In the genomic region with DNA sequence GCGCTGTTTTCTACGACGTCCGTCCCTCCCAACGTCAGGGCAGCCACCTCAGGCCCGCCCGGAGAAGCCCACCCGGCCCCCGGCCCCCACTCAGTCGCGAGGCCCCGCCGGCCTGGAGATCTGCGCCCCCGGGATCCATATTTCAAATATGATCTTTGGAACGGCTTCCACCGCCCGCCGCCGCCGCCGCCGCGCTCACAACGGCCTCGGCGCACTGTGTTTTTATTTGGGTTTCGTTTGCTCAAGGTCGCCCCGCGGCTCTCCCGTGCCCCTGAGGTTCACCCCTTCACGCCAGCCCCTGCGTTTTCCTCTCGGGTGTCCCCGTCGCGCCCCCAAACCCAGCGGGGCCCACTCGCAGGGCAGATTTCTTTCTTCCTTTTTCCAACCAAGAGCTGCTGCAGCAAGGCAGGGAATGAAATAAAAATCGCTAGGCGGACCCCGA, we compare ENCODE assay signal across 7 cellular contexts. TPM values are rescaled to one million over a fixed set of nuclear protein-coding genes. Genes with fewer than 3 reads are reported as not detected.
DNase-seq lines count a peak whose midpoint lies in the region; ATAC-seq lines count a peak whose summit lies in the region.

No MANE protein-coding gene starts in this region.

- no peak for ATAC-seq in stimulated activated naive B cell treated with anti-CD40 and anti-IgM and Interleukin-4, amounts not matched to agents 10 μg/mL and 1 μg/mL and 100 μg/mL, for 72 hours (replicated peaks)
- no peak for ATAC-seq in GM21825 (IDR thresholded peaks at IDR 0.05; ENCODE audit: unreplicated experiment)

- H3K4me1 ChIP-seq in HUES6 (ENCODE audit: control insufficient read depth, insufficient read depth, low read length) (peaks cover 24% of the 10 kb centered on the region), iPS-20b (ENCODE audit: insufficient read depth, low read length) (no peaks in the 10 kb centered on the region; the same call in 1 of the 2 replicates)

- H3K4me3 Mint-ChIP-seq in activated T-helper 1 cell treated with anti-CD3 and anti-CD28 coated beads, Interleukin-12 subunit alpha, Interleukin-12 subunit beta, Interleukin-2, Interleukin-4 antibody, amounts not matched to agents 30 ng/mL and 10 ng/mL and 1 ng/mL, durations not matched to agents 14 hours and 24 hours and 36 hours = peak overlapping the region; percentile 69
- H3K4me3 Mint-ChIP-seq in stimulated activated naive B cell treated with anti-CD40 and anti-IgM and Interleukin-4, amounts not matched to agents 10 μg/mL and 1 μg/mL and 100 μg/mL, for 72 hours = peak overlapping the region; percentile 77 to 83

- H3K9me3 ChIP-seq in HUES6 (ENCODE audit: control insufficient read depth, insufficient read depth, low read depth, low read length) (0 out of 2 replicates have a peak, but pooled peaks cover 3% of the 10 kb centered on the region), iPS-20b (ENCODE audit: insufficient read depth, low read depth, low read length) (peaks cover 10% of the 10 kb centered on the region; the same call in 1 of the 2 replicates)

- no peaks in the 10 kb centered on the region for H3K9me3 Mint-ChIP-seq in activated T-helper 1 cell treated with anti-CD3 and anti-CD28 coated beads, Interleukin-12 subunit alpha, Interleukin-12 subunit beta, Interleukin-2, Interleukin-4 antibody, amounts not matched to agents 30 ng/mL and 10 ng/mL and 1 ng/mL, durations not matched to agents 14 hours and 24 hours and 36 hours
- H3K9me3 Mint-ChIP-seq in stimulated activated naive B cell treated with anti-CD40 and anti-IgM and Interleukin-4, amounts not matched to agents 10 μg/mL and 1 μg/mL and 100 μg/mL, for 72 hours = no peaks in the 10 kb centered on the region

- H3K27ac Mint-ChIP-seq in activated T-helper 1 cell treated with anti-CD3 and anti-CD28 coated beads, Interleukin-12 subunit alpha, Interleukin-12 subunit beta, Interleukin-2, Interleukin-4 antibody, amounts not matched to agents 30 ng/mL and 10 ng/mL and 1 ng/mL, durations not matched to agents 14 hours and 24 hours and 36 hours = peak overlapping the region; percentile 70
- peak overlapping the region; percentile 51 for H3K27ac Mint-ChIP-seq in stimulated activated naive B cell treated with anti-CD40 and anti-IgM and Interleukin-4, amounts not matched to agents 10 μg/mL and 1 μg/mL and 100 μg/mL, for 72 hours

- H3K27ac ChIP-seq in HUES6 (ENCODE audit: low read depth, low read length) (no peak overlapping the region), iPS-20b (ENCODE audit: low read length) (no peak overlapping the region)

- intact Hi-C loops in activated T-helper 1 cell treated with anti-CD3 and anti-CD28 coated beads, Interleukin-12 subunit alpha, Interleukin-12 subunit beta, Interleukin-2, Interleukin-4 antibody, amounts not matched to agents 30 ng/mL and 10 ng/mL and 1 ng/mL, durations not matched to agents 14 hours and 24 hours and 36 hours (cut with micrococcal nuclease) = loop anchor here (2.0 to 10.0 kb wide), 3 partner anchors 81 to 1551 kb away; a partner anchor contains a TSS

- H3K4me1 Mint-ChIP-seq in activated T-helper 1 cell treated with anti-CD3 and anti-CD28 coated beads, Interleukin-12 subunit alpha, Interleukin-12 subunit beta, Interleukin-2, Interleukin-4 antibody, amounts not matched to agents 30 ng/mL and 10 ng/mL and 1 ng/mL, durations not matched to agents 14 hours and 24 hours and 36 hours (ENCODE audit: low read depth) = peaks cover 10% of the 10 kb centered on the region
- H3K4me1 Mint-ChIP-seq in stimulated activated naive B cell treated with anti-CD40 and anti-IgM and Interleukin-4, amounts not matched to agents 10 μg/mL and 1 μg/mL and 100 μg/mL, for 72 hours = peaks cover 13 to 46% of the 10 kb centered on the region in 2 donors

- H3K4me3 ChIP-seq in HUES6 (ENCODE audit: low read depth, low read length) (peak overlapping the region; percentile 70), iPS-20b (ENCODE audit: low read length) (peak overlapping the region; percentile 51; the same call in 1 of the 2 replicates)

- H3K9ac ChIP-seq in HUES6 (ENCODE audit: low read length) = no peak overlapping the region
- H3K9ac ChIP-seq in iPS-20b (ENCODE audit: low read depth, low read length) = no peak overlapping the region

- no peaks in the 10 kb centered on the region for H3K36me3 ChIP-seq in HUES6 (ENCODE audit: control insufficient read depth, insufficient read depth, low read length)
- no peaks in the 10 kb centered on the region for H3K36me3 ChIP-seq in iPS-20b (ENCODE audit: insufficient read depth, low read depth, low read length)

- no peaks in the 10 kb centered on the region for H3K36me3 Mint-ChIP-seq in activated T-helper 1 cell treated with anti-CD3 and anti-CD28 coated beads, Interleukin-12 subunit alpha, Interleukin-12 subunit beta, Interleukin-2, Interleukin-4 antibody, amounts not matched to agents 30 ng/mL and 10 ng/mL and 1 ng/mL, durations not matched to agents 14 hours and 24 hours and 36 hours (ENCODE audit: low read depth)
- no peaks in the 10 kb centered on the region for H3K36me3 Mint-ChIP-seq in stimulated activated naive B cell treated with anti-CD40 and anti-IgM and Interleukin-4, amounts not matched to agents 10 μg/mL and 1 μg/mL and 100 μg/mL, for 72 hours

- peaks cover 49% of the 10 kb centered on the region for H3K27me3 Mint-ChIP-seq in activated T-helper 1 cell treated with anti-CD3 and anti-CD28 coated beads, Interleukin-12 subunit alpha, Interleukin-12 subunit beta, Interleukin-2, Interleukin-4 antibody, amounts not matched to agents 30 ng/mL and 10 ng/mL and 1 ng/mL, durations not matched to agents 14 hours and 24 hours and 36 hours (ENCODE audit: insufficient read depth)
- peaks cover 32 to 52% of the 10 kb centered on the region in 2 donors for H3K27me3 Mint-ChIP-seq in stimulated activated naive B cell treated with anti-CD40 and anti-IgM and Interleukin-4, amounts not matched to agents 10 μg/mL and 1 μg/mL and 100 μg/mL, for 72 hours

- peaks cover 81% of the 10 kb centered on the region for H3K27me3 ChIP-seq in HUES6 (ENCODE audit: control insufficient read depth, insufficient read depth, low read length)
- peaks cover 88% of the 10 kb centered on the region for H3K27me3 ChIP-seq in iPS-20b (ENCODE audit: insufficient read depth, low read length)

- no peak for DNase-seq in activated T-helper 1 cell treated with anti-CD3 and anti-CD28 coated beads, Interleukin-12 subunit alpha, Interleukin-12 subunit beta, Interleukin-2, Interleukin-4 antibody, amounts not matched to agents 30 ng/mL and 10 ng/mL and 1 ng/mL, durations not matched to agents 14 hours and 24 hours and 36 hours (ENCODE audit: low spot score)
- DNase-seq in stimulated activated naive B cell treated with anti-CD40 and anti-IgM and Interleukin-4, amounts not matched to agents 10 μg/mL and 1 μg/mL and 100 μg/mL, for 72 hours = no peak
- DNase-seq in SW 1271 (lab: John Stamatoyannopoulos, UW) = no peak
- DNase-seq in A172 (ENCODE audit: low spot score) = no peak

RNA-seq across cellular contexts. Expression of a gene that starts 4.3 kb away (rescaled TPM):
- total RNA-seq in activated T-helper 1 cell treated with anti-CD3 and anti-CD28 coated beads, Interleukin-12 subunit alpha, Interleukin-12 subunit beta, Interleukin-2, Interleukin-4 antibody, amounts not matched to agents 30 ng/mL and 10 ng/mL and 1 ng/mL, durations not matched to agents 14 hours and 24 hours and 36 hours = 22.4 and 23.8 TPM in 2 replicates
- 17.2 and 20.5 TPM in 2 replicates for total RNA-seq in A172 (2014; rRNA removed; shearing (Covaris generic))

RNA-seq across cellular contexts. Expression of a gene that starts 46.6 kb away (rescaled TPM):
- 6.2 and 6.6 TPM in 2 replicates for total RNA-seq in activated T-helper 1 cell treated with anti-CD3 and anti-CD28 coated beads, Interleukin-12 subunit alpha, Interleukin-12 subunit beta, Interleukin-2, Interleukin-4 antibody, amounts not matched to agents 30 ng/mL and 10 ng/mL and 1 ng/mL, durations not matched to agents 14 hours and 24 hours and 36 hours
- total RNA-seq in A172 (2014; rRNA removed; shearing (Covaris generic)) = 7.9 and 8.8 TPM in 2 replicates
